In genomic region chr2:10844083-10844482, GRCh38 we compare ENCODE assay signal across 9 cellular contexts. TPM values are rescaled to one million over a fixed set of nuclear protein-coding genes. Genes with fewer than 3 reads are reported as not detected.
DNase-seq lines count a peak whose midpoint lies in the region; ATAC-seq and TF ChIP-seq lines count a peak whose summit lies in the region.
"Had no signal": no experiment of that assay in that cellular context is flagged by ENCODE, and none has a peak within 500 bp of the region (broad histone marks: within the 10 kb centered on the region; RNA-seq: fewer than 3 reads in every experiment).

No MANE protein-coding gene starts in this region.

- H3K36me3 Mint-ChIP-seq in CD8-positive, alpha-beta T cell, result peaks cover 2% of the 10 kb centered on the region

- in situ Hi-C loops in Caki2 (cut with HindIII; ENCODE audit: low pct_unique_long_range_greater_than_20kb, low sequenced_read_pairs), result no loop called here

- intact Hi-C loops in CD8-positive, alpha-beta T cell (cut with DNase I, micrococcal nuclease), result no loop called here

- peaks cover 14% of the 10 kb centered on the region for H3K27me3 Mint-ChIP-seq in CD8-positive, alpha-beta T cell (ENCODE audit: low read depth)

- DNase-seq in Caki2 (ENCODE audit: low read depth) (peak; percentile 74), NCI-H510A treated with DMSO at 0.1 percent for 48 hours (lab: John Stamatoyannopoulos, UW) (peak; percentile 86), epithelial cell of prostate (ENCODE audit: low read depth, low spot score) (peak; percentile 26), mesendoderm (peak; percentile 86), DMS 273 treated with DMSO at 0.1 percent for 48 hours (lab: John Stamatoyannopoulos, UW) (no peak)
- DNase-seq in CD8-positive, alpha-beta T cell, result no peak
- DNase-seq in stimulated activated CD4-positive, alpha-beta T cell treated with anti-CD3 and anti-CD28 coated beads, Interleukin-4, amount 100 ng/mL, for 1 hour, result no peak
- DNase-seq: activated CD4-positive, alpha-beta memory T cell treated with anti-CD3 and anti-CD28 coated beads for 36 hours had no signal

- H2BK5ac ChIP-seq in mesendoderm (ENCODE audit: low read length), result no peak overlapping the region

- peaks cover 2% of the 10 kb centered on the region for H3K4me1 ChIP-seq in mesendoderm (ENCODE audit: control insufficient read depth, low read depth, low read length)
- no peaks in the 10 kb centered on the region for H3K4me1 ChIP-seq in CD8-positive, alpha-beta T cell (ENCODE audit: insufficient read depth, low read length)

- H3K27ac Mint-ChIP-seq in CD8-positive, alpha-beta T cell, result no peak overlapping the region
- H3K27ac Mint-ChIP-seq: activated CD4-positive, alpha-beta memory T cell treated with anti-CD3 and anti-CD28 coated beads for 36 hours had no signal

- no peak for TF ChIP-seq CTCF in CD8-positive, alpha-beta T cell (IDR thresholded peaks at IDR 0.05)

- H3K9me3 ChIP-seq in CD8-positive, alpha-beta T cell (ENCODE audit: low read length), result peaks cover 5% of the 10 kb centered on the region

- no peak overlapping the region for H3K4me3 ChIP-seq in mesendoderm (ENCODE audit: low read length)
- no peak overlapping the region for H3K4me3 ChIP-seq in CD8-positive, alpha-beta T cell (ENCODE audit: low read depth, low read length)

- no peaks in the 10 kb centered on the region for H3K36me3 ChIP-seq in mesendoderm (ENCODE audit: control insufficient read depth, insufficient read depth, low read length)
- H3K36me3 ChIP-seq in CD8-positive, alpha-beta T cell (ENCODE audit: insufficient read depth, low read length), result no peaks in the 10 kb centered on the region

- H2BK15ac ChIP-seq in mesendoderm (replicated peaks; ENCODE audit: low read depth), result no peak overlapping the region

- no peak overlapping the region for H3K4me3 Mint-ChIP-seq in CD8-positive, alpha-beta T cell
- H3K4me3 Mint-ChIP-seq: activated CD4-positive, alpha-beta memory T cell treated with anti-CD3 and anti-CD28 coated beads for 36 hours had no signal

- H3K27me3 ChIP-seq in mesendoderm (ENCODE audit: insufficient read depth, low read length, poor library complexity), result no peaks in the 10 kb centered on the region
- H3K27me3 ChIP-seq in CD8-positive, alpha-beta T cell (ENCODE audit: insufficient read depth, low read length), result no peaks in the 10 kb centered on the region

- H3K79me1 ChIP-seq in mesendoderm (ENCODE audit: low read length), result no peaks in the 10 kb centered on the region

- no peak for ATAC-seq in HG03139 (IDR thresholded peaks at IDR 0.05; ENCODE audit: unreplicated experiment)
- ATAC-seq in CD8-positive, alpha-beta T cell, result no peak

- no peak overlapping the region for H4K8ac ChIP-seq in mesendoderm (ENCODE audit: low read depth, low read length)

- CTCF ChIA-PET in CD8-positive, alpha-beta T cell (lab: Charles Lee), result interaction anchor here (1.0 to 1.5 kb wide), 2 partner anchors 9 to 13 kb away, joined by 5 to 7 read pairs; no protein-coding TSS in a partner anchor

- H3K4me1 Mint-ChIP-seq in CD8-positive, alpha-beta T cell (ENCODE audit: low read depth), result no peaks in the 10 kb centered on the region

- no peak overlapping the region for H3K4me2 ChIP-seq in mesendoderm (ENCODE audit: low read length)

- no peak overlapping the region for H3K18ac ChIP-seq in mesendoderm (ENCODE audit: low read length)

- POLR2A ChIA-PET in CD8-positive, alpha-beta T cell (lab: Charles Lee), result no interaction called here

- H4K5ac ChIP-seq in mesendoderm (ENCODE audit: low read length), result no peak overlapping the region

- no peak overlapping the region for H2AK5ac ChIP-seq in mesendoderm (ENCODE audit: low read length)

- no peak overlapping the region for H3K27ac ChIP-seq in epithelial cell of prostate
- H3K27ac ChIP-seq in mesendoderm (ENCODE audit: low read depth, low read length), result no peak overlapping the region
- no peak overlapping the region for H3K27ac ChIP-seq in CD8-positive, alpha-beta T cell (ENCODE audit: low read depth, low read length)

- H3K4ac ChIP-seq in mesendoderm (ENCODE audit: low read depth, low read length), result no peak overlapping the region

- H3K23ac ChIP-seq in mesendoderm (ENCODE audit: low read length), result no peak overlapping the region

- no CpG with 5 or more reads among the region's 12 CpGs for WGBS in mesendoderm (ENCODE audit: extremely low coverage, insufficient coverage, low lambda C conversion rate)

- H3K9ac ChIP-seq in mesendoderm (ENCODE audit: low read length), result no peak overlapping the region

- peaks cover 27% of the 10 kb centered on the region for H3K9me3 Mint-ChIP-seq in CD8-positive, alpha-beta T cell

- H3K56ac ChIP-seq in mesendoderm (ENCODE audit: low read length), result peak overlapping the region; percentile 36

- H3K79me2 ChIP-seq in mesendoderm (ENCODE audit: control insufficient read depth, insufficient read depth, low read length), result no peaks in the 10 kb centered on the region

- H2BK120ac ChIP-seq in mesendoderm (ENCODE audit: low read depth, low read length), result no peak overlapping the region

RNA-seq across cellular contexts. Expression of gene PDIA6, which starts 31.5 kb away (rescaled TPM):
- 425 and 548 TPM in 2 replicates for total RNA-seq in Caki2 (2014; rRNA removed; shearing (Covaris generic); ENCODE audit: low replicate concordance)
- polyA plus RNA-seq in mesendoderm (2013, experiment 1 of 2), result 288 TPM
- polyA plus RNA-seq in mesendoderm (2013, experiment 2 of 2), result 284 TPM
- total RNA-seq in CD8-positive, alpha-beta T cell, result 10 to 100 TPM; 24.4 to 24.8 TPM

Comparison
In these comparisons a context has a peak if more than half of its experiments do, and no peak if none do; other contexts are left out.
1. DNase-seq: peak in Caki2 (single experiment), NCI-H510A treated with DMSO at 0.1 percent for 48 hours (single experiment), epithelial cell of prostate (single experiment) and mesendoderm (single experiment); none in CD8-positive, alpha-beta T cell (0 of 7), DMS 273 treated with DMSO at 0.1 percent for 48 hours (single experiment) and stimulated activated CD4-positive, alpha-beta T cell treated with anti-CD3 and anti-CD28 coated beads, Interleukin-4, amount 100 ng/mL, for 1 hour (single experiment).
2. RNA of gene PDIA6, which starts 31.5 kb away (total RNA-seq): 425 to 548 TPM in Caki2; 24.4 to 24.8 TPM in CD8-positive, alpha-beta T cell; every median in the first group is over 10 times any median in the second.